ENCODE assay signal across 1 cellular context in the genomic region with DNA sequence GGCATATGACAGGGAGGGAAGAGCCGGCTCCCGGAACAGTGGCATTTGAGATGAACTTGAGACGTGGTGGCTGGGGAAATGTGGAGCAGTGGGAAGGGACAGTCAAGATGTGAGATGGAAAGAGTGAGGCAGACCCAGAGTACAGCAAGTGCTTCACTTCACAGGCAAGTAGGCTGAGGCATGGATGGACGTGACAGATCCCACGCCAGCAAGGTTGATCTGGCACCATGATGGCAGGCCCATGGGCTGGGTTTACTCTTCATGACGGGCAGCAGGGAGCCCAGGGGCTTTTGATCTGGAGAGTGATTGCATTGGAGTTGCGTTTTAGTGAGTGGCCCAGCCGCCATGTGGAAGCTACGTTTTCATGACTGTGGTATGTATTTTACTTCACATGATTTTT.
TF ChIP-seq lines count a peak whose summit lies in the region.

No MANE protein-coding gene starts in this region.

TF ChIP-seq in GM23338, 12 proteins besides CTCF, POLR2A, EP300 and RAD21 (continued from another document):
- TF ChIP-seq ZNF331 (CRISPR knock-in tag; IDR thresholded peaks at IDR 0.05; ENCODE audit: low read depth) (no peak), EZH2phosphoT487 (IDR thresholded peaks at IDR 0.05; ENCODE audit: unreplicated experiment) (no peak)
